ENCODE assay signal across 21 cellular contexts in genomic region chr11:6420677-6421076, GRCh38. TPM values are rescaled to one million over a fixed set of nuclear protein-coding genes. Genes with fewer than 3 reads are reported as not detected.
DNase-seq lines count a peak whose midpoint lies in the region; ATAC-seq and TF ChIP-seq lines count a peak whose summit lies in the region.
"Had no signal": no experiment of that assay in that cellular context is flagged by ENCODE, and none has a peak within 500 bp of the region (broad histone marks: within the 10 kb centered on the region; RNA-seq: fewer than 3 reads in every experiment).

No MANE protein-coding gene starts in this region.

- no peaks in the 10 kb centered on the region for H3K9me3 Mint-ChIP-seq in activated naive CD8-positive, alpha-beta T cell (ENCODE audit: low read depth)
- no peaks in the 10 kb centered on the region for H3K9me3 Mint-ChIP-seq in activated naive CD8-positive, alpha-beta T cell treated with anti-CD3 and anti-CD28 coated beads, Interleukin-2, amount 50 U/mL, for 24 hours
- H3K9me3 Mint-ChIP-seq in CD8-positive, alpha-beta memory T cell: no peaks in the 10 kb centered on the region
- H3K9me3 Mint-ChIP-seq in neural crest cell: no peaks in the 10 kb centered on the region
- H3K9me3 Mint-ChIP-seq: CD8-positive, alpha-beta T cell had no signal

- peak overlapping the region; percentile 87 for H3K4me3 Mint-ChIP-seq in activated naive CD8-positive, alpha-beta T cell
- H3K4me3 Mint-ChIP-seq in activated naive CD8-positive, alpha-beta T cell treated with anti-CD3 and anti-CD28 coated beads, Interleukin-2, amount 50 U/mL, for 24 hours: no peak overlapping the region
- H3K4me3 Mint-ChIP-seq in CD8-positive, alpha-beta memory T cell: peak overlapping the region in 4 of 7 donors; percentile 81 to 93 (median 87)
- peak overlapping the region; percentile 6 for H3K4me3 Mint-ChIP-seq in neural crest cell

- H3K27me3 Mint-ChIP-seq in activated naive CD8-positive, alpha-beta T cell: no peaks in the 10 kb centered on the region
- H3K27me3 Mint-ChIP-seq in activated naive CD8-positive, alpha-beta T cell treated with anti-CD3 and anti-CD28 coated beads, Interleukin-2, amount 50 U/mL, for 24 hours: peaks cover 20% of the 10 kb centered on the region
- peaks cover 8 to 15% of the 10 kb centered on the region in 2 donors for H3K27me3 Mint-ChIP-seq in CD8-positive, alpha-beta memory T cell
- peaks cover 28% of the 10 kb centered on the region for H3K27me3 Mint-ChIP-seq in neural crest cell (ENCODE audit: low read depth)

- peaks cover 4% of the 10 kb centered on the region for H3K4me1 Mint-ChIP-seq in activated naive CD8-positive, alpha-beta T cell (ENCODE audit: low read depth)
- peaks cover 9% of the 10 kb centered on the region for H3K4me1 Mint-ChIP-seq in activated naive CD8-positive, alpha-beta T cell treated with anti-CD3 and anti-CD28 coated beads, Interleukin-2, amount 50 U/mL, for 24 hours
- peaks cover 6 to 10% (median 6%) of the 10 kb centered on the region in 3 donors for H3K4me1 Mint-ChIP-seq in CD8-positive, alpha-beta memory T cell
- H3K4me1 Mint-ChIP-seq in neural crest cell: peaks cover 5% of the 10 kb centered on the region

- ATAC-seq in activated naive CD8-positive, alpha-beta T cell treated with anti-CD3 and anti-CD28 coated beads, Interleukin-2, amount 50 U/mL, for 24 hours: no peak
- ATAC-seq: CD8-positive, alpha-beta T cell had no signal

- POLR2A ChIA-PET in CD8-positive, alpha-beta memory T cell (lab: Charles Lee): no interaction called here

- DNase-seq in activated naive CD8-positive, alpha-beta T cell treated with anti-CD3 and anti-CD28 coated beads, Interleukin-2, amount 50 U/mL, for 24 hours: no peak
- no peak for DNase-seq in CD8-positive, alpha-beta memory T cell
- DNase-seq in neural crest cell (ENCODE audit: low read depth, low spot score): no peak
- no peak for DNase-seq in GM20000 (ENCODE audit: low spot score)
- no peak for DNase-seq in DMS53 (lab: John Stamatoyannopoulos, UW)
- DNase-seq: AML-193; Calu3; CD8-positive, alpha-beta T cell; DND-41; GOT3; NCI-H1092; NCI-H1436; NCI-H187 treated with DMSO at 0.1 percent for 48 hours; NCI-H2171 treated with DMSO at 0.1 percent for 48 hours; NCI-H345; NCI-H524; NCI-H748 treated with DMSO at 0.1 percent for 48 hours had no signal

- H3K27ac ChIP-seq in CD8-positive, alpha-beta memory T cell (ENCODE audit: low read depth, low read length): no peak overlapping the region
- H3K27ac ChIP-seq: BLaER1 treated with 17β-estradiol and CSF1 and Interleukin-3, amounts not matched to agents 10 nM and 100 nM had no signal

- H3K27ac Mint-ChIP-seq in activated naive CD8-positive, alpha-beta T cell: no peak overlapping the region
- H3K27ac Mint-ChIP-seq in activated naive CD8-positive, alpha-beta T cell treated with anti-CD3 and anti-CD28 coated beads, Interleukin-2, amount 50 U/mL, for 24 hours: no peak overlapping the region
- H3K27ac Mint-ChIP-seq in CD8-positive, alpha-beta memory T cell: peak overlapping the region in 3 of 8 donors; percentile 25 to 92 (median 86)
- no peak overlapping the region for H3K27ac Mint-ChIP-seq in neural crest cell (ENCODE audit: unreplicated experiment)

- no peaks in the 10 kb centered on the region for H3K36me3 Mint-ChIP-seq in activated naive CD8-positive, alpha-beta T cell
- no peaks in the 10 kb centered on the region for H3K36me3 Mint-ChIP-seq in activated naive CD8-positive, alpha-beta T cell treated with anti-CD3 and anti-CD28 coated beads, Interleukin-2, amount 50 U/mL, for 24 hours (ENCODE audit: low read depth)
- peaks cover 0 to 4% (median 2%) of the 10 kb centered on the region in 3 donors for H3K36me3 Mint-ChIP-seq in CD8-positive, alpha-beta memory T cell
- no peaks in the 10 kb centered on the region for H3K36me3 Mint-ChIP-seq in neural crest cell (ENCODE audit: low read depth)
- H3K36me3 Mint-ChIP-seq: CD8-positive, alpha-beta T cell had no signal

- no peaks in the 10 kb centered on the region for H3K9me3 ChIP-seq in CD8-positive, alpha-beta memory T cell (ENCODE audit: low read length)
- H3K9me3 ChIP-seq: BLaER1 treated with 17β-estradiol and CSF1 and Interleukin-3, amounts not matched to agents 10 nM and 100 nM; HAP-1 had no signal

- peaks cover 34% of the 10 kb centered on the region for H3K4me1 ChIP-seq in CD8-positive, alpha-beta memory T cell (ENCODE audit: insufficient read depth, low read length)

- no peak overlapping the region for H3K4me3 ChIP-seq in CD8-positive, alpha-beta memory T cell (ENCODE audit: low read length)
- H3K4me3 ChIP-seq: HAP-1 had no signal

- TF ChIP-seq CTCF in neural crest cell (conservative IDR thresholded peaks at IDR 0.05) (no peak), GM20000 (IDR thresholded peaks at IDR 0.05; ENCODE audit: extremely low read depth, missing control alignments) (no peak)

- H3K27me3 ChIP-seq in CD8-positive, alpha-beta memory T cell (ENCODE audit: insufficient read depth, low read length, poor library complexity, severe bottlenecking): no peaks in the 10 kb centered on the region

- CTCF ChIA-PET in CD8-positive, alpha-beta memory T cell (lab: Charles Lee): interaction anchor here (0.9 to 6.3 kb wide), 5 partner anchors 13 to 41 kb away, joined by 3 to 29 read pairs (median 15); partner anchors contain the start of gene SMPD1

- H3K36me3 ChIP-seq in CD8-positive, alpha-beta memory T cell (ENCODE audit: insufficient read depth, low read length): no peaks in the 10 kb centered on the region
- H3K36me3 ChIP-seq: BLaER1 treated with 17β-estradiol and CSF1 and Interleukin-3, amounts not matched to agents 10 nM and 100 nM; HAP-1 had no signal

TF ChIP-seq in PFSK-1, 5 proteins besides CTCF, POLR2A, EP300 and RAD21:
- TF ChIP-seq TAF1 (IDR thresholded peaks at IDR 0.05; ENCODE audit: borderline replicate concordance, insufficient read depth, low read length) (no peak), REST (IDR thresholded peaks at IDR 0.05; ENCODE audit: insufficient read depth in 1 of 2, low read depth in 2 of 2, low read length in 2 of 2) (peak; percentile 55 to 79; a peak in 3 of 4 replicates), SIN3A (IDR thresholded peaks at IDR 0.05; ENCODE audit: borderline replicate concordance, insufficient read depth, low read length) (no peak), POLR2AphosphoS5 (IDR thresholded peaks at IDR 0.05; ENCODE audit: low read depth, low read length) (no peak), FOXP2 (optimal IDR thresholded peaks at IDR 0.05; ENCODE audit: borderline replicate concordance, extremely low read depth, extremely low read length, insufficient read depth) (no peak)

RNA-seq across cellular contexts. Expression of gene APBB1, which starts 1.8 kb away (rescaled TPM):
- 10 to 100 TPM; 41.7 to 43.6 TPM for total RNA-seq in CD8-positive, alpha-beta memory T cell
- polyA plus RNA-seq in CD8-positive, alpha-beta memory T cell: 80.2 TPM
- polyA plus RNA-seq in PFSK-1 (2012; ENCODE audit: insufficient read length, low read depth): 41.1 TPM
- 86.9 and 90.0 TPM in 2 replicates for total RNA-seq in neural crest cell

RNA-seq across cellular contexts. Expression of gene HPX, which starts 20.1 kb away (rescaled TPM):
- under 1 TPM in 1 of 2 experiments, not detected in 1; 0.27 TPM for total RNA-seq in CD8-positive, alpha-beta memory T cell
- not detected for polyA plus RNA-seq in CD8-positive, alpha-beta memory T cell
- 0.60 TPM for polyA plus RNA-seq in PFSK-1 (2012; ENCODE audit: insufficient read length, low read depth)
- total RNA-seq in neural crest cell: 4.3 and 6.0 TPM in 2 replicates

RNA-seq across cellular contexts. Expression of gene SMPD1, which starts 30.4 kb away (rescaled TPM):
- total RNA-seq in CD8-positive, alpha-beta memory T cell: 10 to 100 TPM; 30.4 to 30.9 TPM
- polyA plus RNA-seq in CD8-positive, alpha-beta memory T cell: 17.3 TPM
- polyA plus RNA-seq in PFSK-1 (2012; ENCODE audit: insufficient read length, low read depth): 23.7 TPM
- 14.6 and 17.7 TPM in 2 replicates for total RNA-seq in neural crest cell

RNA-seq across cellular contexts. Expression of gene TRIM3, which starts 53.1 kb away (rescaled TPM):
- 1 to 10 TPM; 6.4 to 6.8 TPM for total RNA-seq in CD8-positive, alpha-beta memory T cell
- polyA plus RNA-seq in CD8-positive, alpha-beta memory T cell: 2.4 TPM
- polyA plus RNA-seq in PFSK-1 (2012; ENCODE audit: insufficient read length, low read depth): 40.1 TPM
- 20.6 and 26.2 TPM in 2 replicates for total RNA-seq in neural crest cell
